ENCODE assay signal across 17 cellular contexts in the genomic region with DNA sequence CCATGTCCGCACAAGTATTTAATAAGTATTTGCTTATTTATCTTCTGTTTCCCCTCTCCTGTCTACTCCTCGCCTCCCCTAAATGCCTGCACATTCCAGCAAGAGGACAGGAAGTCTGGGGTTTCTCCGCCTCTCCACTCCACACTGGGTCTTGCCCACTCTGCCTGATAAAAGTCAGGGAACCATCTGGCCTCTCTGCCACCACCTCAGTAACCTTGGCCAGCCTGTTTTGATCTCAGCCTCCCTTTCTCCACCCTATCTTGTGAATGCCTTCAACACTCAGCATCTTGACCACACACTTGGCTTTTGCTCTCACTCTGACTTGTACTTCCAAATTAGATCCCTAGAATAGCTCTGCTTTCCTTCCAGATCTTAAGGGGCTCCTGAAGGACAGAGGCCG.
DNase-seq lines count a peak whose midpoint lies in the region; ATAC-seq, FAIRE-seq and TF ChIP-seq lines count a peak whose summit lies in the region.
"Had no signal": no experiment of that assay in that cellular context is flagged by ENCODE, and none has a peak within 500 bp of the region (broad histone marks: within the 10 kb centered on the region; RNA-seq: fewer than 3 reads in every experiment).

No MANE protein-coding gene starts in this region.

- TF ChIP-seq EP300 in SK-N-SH (IDR thresholded peaks at IDR 0.05; ENCODE audit: borderline replicate concordance in 1 of 2, low read depth in 1 of 2, low read length in 1 of 2), result no peak

- H3K4me2 ChIP-seq in SK-N-SH, result 0 out of 2 replicates have a peak overlapping the region, but pooled peaks have one; percentile 3
- H3K4me2 ChIP-seq in osteoblast (ENCODE audit: insufficient read depth, low read length), result no peak overlapping the region

- 91% methylated on average over 4 of the region's 4 CpGs for WGBS in SK-N-SH (ENCODE audit: low lambda C conversion rate)

- H2AFZ ChIP-seq in SK-N-SH (ENCODE audit: low read depth) (no peak overlapping the region), osteoblast (ENCODE audit: low read length) (no peak overlapping the region)

- DNase-seq in AG10803 (ENCODE audit: low read depth), result peak; percentile 15
- DNase-seq in SK-N-SH, result no peak
- peak; percentile 43 for DNase-seq in fibroblast of peridontal ligament (ENCODE audit: extremely low read depth)
- no peak for DNase-seq in osteoblast (ENCODE audit: insufficient read length, low spot score, missing footprints)
- DNase-seq in H54 (ENCODE audit: insufficient read length, low spot score), result no peak
- no peak for DNase-seq in HPDE6-E6E7 (ENCODE audit: extremely low spot score)
- DNase-seq in effector memory CD4-positive, alpha-beta T cell, result no peak
- DNase-seq: CD8-positive, alpha-beta T cell; Karpas-422; NCI-H1417; NCI-H2171 treated with DMSO at 0.1 percent for 48 hours; RPMI8226; stimulated activated naive B cell treated with anti-CD40 and anti-IgM and Interleukin-4, amounts not matched to agents 10 μg/mL and 1 μg/mL and 100 μg/mL, for 72 hours; T-cell had no signal

- H3K9me3 ChIP-seq in SK-N-SH (no peaks in the 10 kb centered on the region), osteoblast (ENCODE audit: low read depth, low read length) (no peaks in the 10 kb centered on the region)
- no peaks in the 10 kb centered on the region for H3K9me3 ChIP-seq in effector memory CD4-positive, alpha-beta T cell (ENCODE audit: control insufficient read depth, low read length)
- H3K9me3 ChIP-seq: vagina had no signal

- no peaks in the 10 kb centered on the region for H3K27me3 ChIP-seq in SK-N-SH (ENCODE audit: insufficient read depth)
- no peaks in the 10 kb centered on the region for H3K27me3 ChIP-seq in osteoblast (ENCODE audit: insufficient read depth, low read length)
- no peaks in the 10 kb centered on the region for H3K27me3 ChIP-seq in effector memory CD4-positive, alpha-beta T cell (replicated peaks; ENCODE audit: control insufficient read depth, insufficient read depth, low read length, poor library complexity, severe bottlenecking)
- H3K27me3 ChIP-seq: vagina had no signal

- H3K9me2 ChIP-seq in SK-N-SH, result no peaks in the 10 kb centered on the region

- H3F3A ChIP-seq in SK-N-SH (replicated peaks; ENCODE audit: insufficient read depth), result peaks cover 21% of the 10 kb centered on the region

- no peak for ATAC-seq in HG02798 (IDR thresholded peaks at IDR 0.05; ENCODE audit: poor library complexity, unreplicated experiment)
- ATAC-seq: CD8-positive, alpha-beta T cell; left lobe of liver; stimulated activated naive B cell treated with anti-CD40 and anti-IgM and Interleukin-4, amounts not matched to agents 10 μg/mL and 1 μg/mL and 100 μg/mL, for 72 hours; T-cell had no signal

- H3K4me3 ChIP-seq in AG10803 (ENCODE audit: low read length), result no peak overlapping the region
- H3K4me3 ChIP-seq in SK-N-SH (ENCODE audit: low read depth in 2 of 2, low read length in 1 of 2), result no peak overlapping the region
- no peak overlapping the region for H3K4me3 ChIP-seq in osteoblast (ENCODE audit: insufficient read depth, low read length)
- H3K4me3 ChIP-seq in effector memory CD4-positive, alpha-beta T cell (ENCODE audit: insufficient read depth, low read depth, low read length, poor library complexity, severe bottlenecking), result no peak overlapping the region
- H3K4me3 ChIP-seq: vagina had no signal

- no peak for FAIRE-seq in H54 (lab: Jason Lieb, UNC)

- no peaks in the 10 kb centered on the region for H4K20me1 ChIP-seq in SK-N-SH (ENCODE audit: insufficient read depth)
- no peaks in the 10 kb centered on the region for H4K20me1 ChIP-seq in osteoblast (ENCODE audit: insufficient read depth, low read length)

- H3K79me2 ChIP-seq in SK-N-SH (ENCODE audit: insufficient read depth) (no peaks in the 10 kb centered on the region), osteoblast (ENCODE audit: insufficient read depth, low read length) (no peaks in the 10 kb centered on the region)

- no peak overlapping the region for H3K9ac ChIP-seq in SK-N-SH

- no peak overlapping the region; a peak in 1 of 4 replicates for H3K27ac ChIP-seq in SK-N-SH (ENCODE audit: low read depth in 2 of 2, low read length in 1 of 2)
- peak overlapping the region; percentile 94 for H3K27ac ChIP-seq in osteoblast (ENCODE audit: low read depth, low read length)
- H3K27ac ChIP-seq in effector memory CD4-positive, alpha-beta T cell (ENCODE audit: insufficient read depth, low read length, poor library complexity, severe bottlenecking), result no peak overlapping the region

- no peak for TF ChIP-seq RAD21 in SK-N-SH (IDR thresholded peaks at IDR 0.05; ENCODE audit: low read length)

- POLR2A ChIA-PET in SK-N-SH (lab: Yijun Ruan, JAX), result no interaction called here

- TF ChIP-seq POLR2A in H54 (IDR thresholded peaks at IDR 0.05; ENCODE audit: low read depth, low read length), result no peak

- H3K4me1 ChIP-seq in SK-N-SH (ENCODE audit: control insufficient read depth in 1 of 2, insufficient read depth in 2 of 2, low read depth in 1 of 2, low read length in 1 of 2) (peaks cover 34 to 47% of the 10 kb centered on the region in 2 experiments), osteoblast (ENCODE audit: insufficient read depth, low read length) (peaks cover 58% of the 10 kb centered on the region)
- no peaks in the 10 kb centered on the region for H3K4me1 ChIP-seq in effector memory CD4-positive, alpha-beta T cell (ENCODE audit: control insufficient read depth, insufficient read depth, low read length, poor library complexity, severe bottlenecking)

- no peaks in the 10 kb centered on the region for H3K36me3 ChIP-seq in SK-N-SH (replicated peaks in 1 of 2; ENCODE audit: control insufficient read depth in 1 of 2, insufficient read depth in 2 of 2, low read length in 1 of 2)
- no peaks in the 10 kb centered on the region for H3K36me3 ChIP-seq in osteoblast (ENCODE audit: insufficient read depth, low read length)
- H3K36me3 ChIP-seq in effector memory CD4-positive, alpha-beta T cell (ENCODE audit: control insufficient read depth, insufficient read depth, low read length), result no peaks in the 10 kb centered on the region
- H3K36me3 ChIP-seq: vagina had no signal

- TF ChIP-seq CTCF in AG10803 (conservative IDR thresholded peaks at IDR 0.05; ENCODE audit: low read length) (no peak), SK-N-SH (IDR thresholded peaks at IDR 0.05) (no peak), osteoblast (IDR thresholded peaks at IDR 0.05; ENCODE audit: extremely low read depth, low read depth, low read length) (no peak)

- CTCF ChIA-PET in SK-N-SH (lab: Yijun Ruan, JAX), result no interaction called here

TF ChIP-seq in SK-N-SH, 30 proteins besides CTCF, POLR2A, EP300 and RAD21:
- TF ChIP-seq SIN3A (IDR thresholded peaks at IDR 0.05; ENCODE audit: borderline replicate concordance, low read depth, low read length), result no peak
- peak; percentile 58 for TF ChIP-seq TCF12 (IDR thresholded peaks at IDR 0.05)

Comparison
In these comparisons a context has a peak if more than half of its experiments do, and no peak if none do; other contexts are left out.
1. DNase-seq: peak in AG10803 (single experiment) and fibroblast of peridontal ligament (single experiment); none in SK-N-SH (single experiment), osteoblast (single experiment), H54 (single experiment), HPDE6-E6E7 (single experiment) and effector memory CD4-positive, alpha-beta T cell (0 of 3).